9 cellular contexts compared by ENCODE assay signal in genomic region chr1:65308781-65309316, GRCh38. TPM values are rescaled to one million over a fixed set of nuclear protein-coding genes. Genes with fewer than 3 reads are reported as not detected.
DNase-seq lines count a peak whose midpoint lies in the region; ATAC-seq and TF ChIP-seq lines count a peak whose summit lies in the region.
"Had no signal": no experiment of that assay in that cellular context is flagged by ENCODE, and none has a peak within 500 bp of the region (broad histone marks: within the 10 kb centered on the region; RNA-seq: fewer than 3 reads in every experiment).

No MANE protein-coding gene starts in this region.

- no peaks in the 10 kb centered on the region for H4K20me1 ChIP-seq in SK-N-SH (ENCODE audit: insufficient read depth)

- H3K79me2 ChIP-seq in SK-N-SH (ENCODE audit: insufficient read depth) = no peaks in the 10 kb centered on the region

- no peaks in the 10 kb centered on the region for H3F3A ChIP-seq in SK-N-SH (replicated peaks; ENCODE audit: insufficient read depth)

- H3K4me3 ChIP-seq in SK-N-SH (ENCODE audit: low read depth in 2 of 2, low read length in 1 of 2) (peak overlapping the region; percentile 45 to 62), iPS DF 6.9 (ENCODE audit: low read length) (peak overlapping the region; percentile 89; the same call in 1 of the 2 replicates), stomach (peak overlapping the region; percentile 32 to 53 (median 46))

- TF ChIP-seq RAD21 in SK-N-SH (IDR thresholded peaks at IDR 0.05; ENCODE audit: low read length) = no peak

- TF ChIP-seq POLR2A in stomach (IDR thresholded peaks at IDR 0.05) = no peak

- TF ChIP-seq CTCF in SK-N-SH (IDR thresholded peaks at IDR 0.05) = no peak
- no peak for TF ChIP-seq CTCF in VCaP (conservative IDR thresholded peaks at IDR 0.05)
- TF ChIP-seq CTCF in stomach (IDR thresholded peaks at IDR 0.05) = no peak

- ATAC-seq in SK-N-SH treated with all-trans-retinoic acid at 6 μM for 48 hours = no peak
- no peak for ATAC-seq in left colon

- CTCF ChIA-PET in SK-N-SH (lab: Yijun Ruan, JAX) = interaction anchor here (0.6 to 2.9 kb wide), 9 partner anchors 10 to 72 kb away, joined by 3 to 15 read pairs (median 5); no protein-coding TSS in a partner anchor

- no peaks in the 10 kb centered on the region for H3K36me3 ChIP-seq in SK-N-SH (replicated peaks in 1 of 2; ENCODE audit: control insufficient read depth in 1 of 2, insufficient read depth in 2 of 2, low read length in 1 of 2)
- no peaks in the 10 kb centered on the region for H3K36me3 ChIP-seq in iPS DF 6.9 (ENCODE audit: control insufficient read depth, insufficient read depth, low read length)
- H3K36me3 ChIP-seq in stomach = no peaks in the 10 kb centered on the region

- H3K27me3 ChIP-seq in SK-N-SH (ENCODE audit: insufficient read depth) = no peaks in the 10 kb centered on the region
- no peaks in the 10 kb centered on the region for H3K27me3 ChIP-seq in iPS DF 6.9 (ENCODE audit: control insufficient read depth, insufficient read depth, low read length)
- H3K27me3 ChIP-seq in stomach = peaks cover 0 to 44% (median 14%) of the 10 kb centered on the region in 3 donors

- H3K9me2 ChIP-seq in SK-N-SH = no peaks in the 10 kb centered on the region

- POLR2A ChIA-PET in SK-N-SH (lab: Yijun Ruan, JAX) = interaction anchor here (0.8 to 1.7 kb wide), 5 partner anchors 9 to 111 kb away, joined by 3 to 17 read pairs (median 6); partner anchors contain the start of genes LEPR and LEPROT

- H2AFZ ChIP-seq in SK-N-SH (ENCODE audit: low read depth) = no peak overlapping the region

- DNase-seq in SK-N-SH = peak; percentile 14
- DNase-seq in iPS DF 6.9 (ENCODE audit: low read depth, low spot score) = no peak
- no peak for DNase-seq in stomach
- no peak for DNase-seq in mesenteric fat pad (ENCODE audit: low spot score)
- DNase-seq in left colon = no peak
- DNase-seq in effector CD4-positive, alpha-beta T cell = no peak
- DNase-seq: Karpas-422 had no signal

- H3K9ac ChIP-seq in SK-N-SH = no peak overlapping the region

- peak overlapping the region; percentile 89 for H3K4me2 ChIP-seq in SK-N-SH

- 45% methylated on average over 22 of the region's 22 CpGs for WGBS in SK-N-SH (ENCODE audit: low lambda C conversion rate)
- WGBS in iPS DF 6.9 (ENCODE audit: insufficient coverage, insufficient read length) = no CpG with 5 or more reads among the region's 22 CpGs
- 10 to 14% (median 12%) methylated on average over 22 of the region's 22 CpGs for WGBS in stomach, 5 donors

- intact Hi-C loops in stomach (cut with DNase I; ENCODE audit: low total_unique reads) (no loop called here), left colon (cut with DNase I, micrococcal nuclease) (no loop called here)

- TF ChIP-seq EP300 in SK-N-SH (IDR thresholded peaks at IDR 0.05; ENCODE audit: borderline replicate concordance in 1 of 2, low read depth in 1 of 2, low read length in 1 of 2) (no peak), stomach (IDR thresholded peaks at IDR 0.05) (no peak)

- H3K9me3 ChIP-seq in SK-N-SH = no peaks in the 10 kb centered on the region
- H3K9me3 ChIP-seq in iPS DF 6.9 (ENCODE audit: control insufficient read depth, insufficient read depth, low read length) = no peaks in the 10 kb centered on the region
- H3K9me3 ChIP-seq in stomach = no peaks in the 10 kb centered on the region

- H3K27ac ChIP-seq in SK-N-SH (ENCODE audit: low read depth in 2 of 2, low read length in 1 of 2) = peak overlapping the region in 1 of 2 experiments; percentile 77; a peak in 1 of 4 replicates
- H3K27ac ChIP-seq in VCaP = peak overlapping the region; percentile 89
- H3K27ac ChIP-seq in iPS DF 6.9 (ENCODE audit: low read length) = no peak overlapping the region
- peak overlapping the region in 3 of 5 donors; percentile 6 to 44 (median 21) for H3K27ac ChIP-seq in stomach

- H3K4me1 ChIP-seq in SK-N-SH (ENCODE audit: control insufficient read depth in 1 of 2, insufficient read depth in 2 of 2, low read depth in 1 of 2, low read length in 1 of 2) (peaks cover 0 to 2% of the 10 kb centered on the region in 2 experiments; a peak in 1 of 4 replicates), iPS DF 6.9 (ENCODE audit: control insufficient read depth, insufficient read depth, low read length) (peaks cover 1% of the 10 kb centered on the region; the same call in 1 of the 2 replicates), stomach (peaks cover 12 to 20% (median 17%) of the 10 kb centered on the region in 4 donors)

TF ChIP-seq in SK-N-SH, 30 proteins besides CTCF, POLR2A, EP300 and RAD21 (continues in another document):
- TF ChIP-seq PBX3 (IDR thresholded peaks at IDR 0.05) (no peak), FOSL2 (IDR thresholded peaks at IDR 0.05; ENCODE audit: borderline replicate concordance, low read depth) (no peak), MXI1 (IDR thresholded peaks at IDR 0.05; ENCODE audit: low read depth, low read length) (no peak), NRF1 (IDR thresholded peaks at IDR 0.05; ENCODE audit: low read depth, low read length) (no peak), RXRA (IDR thresholded peaks at IDR 0.05; ENCODE audit: borderline replicate concordance, low read depth) (no peak), POLR2AphosphoS5 (IDR thresholded peaks at IDR 0.05; ENCODE audit: low read depth, low read length) (no peak), CHD2 (IDR thresholded peaks at IDR 0.05; ENCODE audit: low read length, partially characterized antibody) (no peak), YY1 (IDR thresholded peaks at IDR 0.05; ENCODE audit: low read depth) (no peak), ZBTB33 (IDR thresholded peaks at IDR 0.05; ENCODE audit: borderline replicate concordance, low read depth) (no peak)

TF ChIP-seq in SK-N-SH treated with all-trans-retinoic acid at 6 μM for 48 hours, 23 proteins besides CTCF, POLR2A, EP300 and RAD21:
- no peak for TF ChIP-seq ZNF8 (CRISPR knock-in tag; IDR thresholded peaks at IDR 0.05)
- no peak for TF ChIP-seq POU6F1 (CRISPR knock-in tag; IDR thresholded peaks at IDR 0.05; ENCODE audit: borderline replicate concordance, low read depth)
- TF ChIP-seq CREB5 (CRISPR knock-in tag; IDR thresholded peaks at IDR 0.05; ENCODE audit: low read depth) = no peak
- no peak for TF ChIP-seq ZC3H10 (CRISPR knock-in tag; IDR thresholded peaks at IDR 0.05)
- no peak for TF ChIP-seq GLIS3 (CRISPR knock-in tag; IDR thresholded peaks at IDR 0.05)
- TF ChIP-seq BACH2 (CRISPR knock-in tag; IDR thresholded peaks at IDR 0.05; ENCODE audit: borderline replicate concordance) = no peak
- no peak for TF ChIP-seq CSRNP3 (CRISPR knock-in tag; IDR thresholded peaks at IDR 0.05)
- no peak for TF ChIP-seq ZNF565 (CRISPR knock-in tag; conservative IDR thresholded peaks at IDR 0.05; ENCODE audit: low read depth)
- TF ChIP-seq ZFP30 (CRISPR knock-in tag; IDR thresholded peaks at IDR 0.05) = no peak
- no peak for TF ChIP-seq ESRRG (CRISPR knock-in tag; IDR thresholded peaks at IDR 0.05)
- TF ChIP-seq ZNF70 (CRISPR knock-in tag; IDR thresholded peaks at IDR 0.05) = no peak

RNA-seq across cellular contexts. Expression of gene DNAJC6, which starts 0.5 kb away (rescaled TPM):
- polyA plus RNA-seq in SK-N-SH (2012; rRNA removed) = 1.9 and 2.5 TPM in 2 replicates
- 1.9 and 2.1 TPM in 2 replicates for polyA plus RNA-seq in SK-N-SH (2012; cell fraction: cytosol; rRNA removed)
- 1.8 and 3.2 TPM in 2 replicates for polyA plus RNA-seq in SK-N-SH (2012; cell fraction: nucleus; rRNA removed)
- 1 to 10 TPM in 2 of 5 donors, under 1 TPM in 2, not detected in 1; under 0.01 to 7.5 (median 3.2) TPM for total RNA-seq in stomach
- under 1 TPM; 0.45 to 0.92 (median 0.68) TPM for polyA plus RNA-seq in stomach
- total RNA-seq in mesenteric fat pad = 1.9 TPM
- total RNA-seq in left colon = 1 to 10 TPM; 2.7 to 3.1 TPM
